ENCODE assay signal across 8 cellular contexts in genomic region chr12:107990325-107990724, GRCh38.
A peak's percentile ranks its signal among the peaks of the same experiment; 100 is the strongest.
DNase-seq lines count a peak whose midpoint lies in the region; ATAC-seq and TF ChIP-seq lines count a peak whose summit lies in the region.

No MANE protein-coding gene starts in this region.

- H3K9me3 ChIP-seq in SU-DHL-6 (ENCODE audit: insufficient read depth, low read length) (no peaks in the 10 kb centered on the region), colonic mucosa (no peaks in the 10 kb centered on the region)

- no peaks in the 10 kb centered on the region for H3K4me1 Mint-ChIP-seq in nephron progenitor cell

- H3K27ac ChIP-seq in SU-DHL-6 (ENCODE audit: low read depth, low read length), result no peak overlapping the region
- no peak overlapping the region for H3K27ac ChIP-seq in colonic mucosa

- H3K27me3 Mint-ChIP-seq in nephron progenitor cell (ENCODE audit: low read depth, poor library complexity), result peaks cover 25% of the 10 kb centered on the region

- intact Hi-C loops in colonic mucosa (cut with DNase I), result loop anchor here (5.0 kb wide), 1 partner anchor 202 kb away; no protein-coding TSS in a partner anchor

- no peaks in the 10 kb centered on the region for H4K20me1 ChIP-seq in SU-DHL-6 (ENCODE audit: low read depth, low read length)

- no peak for ATAC-seq in GM21786 (IDR thresholded peaks at IDR 0.05; ENCODE audit: unreplicated experiment)
- ATAC-seq in GM18867 (IDR thresholded peaks at IDR 0.05; ENCODE audit: unreplicated experiment), result no peak

- H3K4me2 ChIP-seq in SU-DHL-6 (ENCODE audit: low read depth, low read length, poor library complexity, severe bottlenecking), result no peak overlapping the region

- H3K9me2 ChIP-seq in SU-DHL-6 (replicated peaks; ENCODE audit: insufficient read depth, low read length), result no peaks in the 10 kb centered on the region

- H2AFZ ChIP-seq in SU-DHL-6 (ENCODE audit: low read depth, low read length, severe bottlenecking), result no peak overlapping the region

- no peak overlapping the region for H3K4me3 Mint-ChIP-seq in nephron progenitor cell

- no peaks in the 10 kb centered on the region for H3K36me3 Mint-ChIP-seq in nephron progenitor cell (ENCODE audit: low read depth)

- H3K9ac ChIP-seq in SU-DHL-6 (ENCODE audit: low read length), result no peak overlapping the region
- no peak overlapping the region for H3K9ac ChIP-seq in colonic mucosa (ENCODE audit: low read depth in 2 of 2, low read length in 2 of 2)

- H3K9me3 Mint-ChIP-seq in nephron progenitor cell, result no peaks in the 10 kb centered on the region

- DNase-seq in COR-L47 (lab: John Stamatoyannopoulos, UW), result peak; percentile 5
- peak; percentile 54 for DNase-seq in HT-29 (ENCODE audit: low spot score)
- DNase-seq in colonic mucosa, result peak; percentile 25
- DNase-seq in nephron progenitor cell, result peak; percentile 66
- no peak for DNase-seq in hepatic stellate cell (ENCODE audit: low spot score)

- H3F3A ChIP-seq in SU-DHL-6 (ENCODE audit: insufficient read depth), result no peaks in the 10 kb centered on the region

- no peak overlapping the region for H3K4me3 ChIP-seq in SU-DHL-6 (ENCODE audit: insufficient read depth, low read length, poor library complexity, severe bottlenecking)
- no peak overlapping the region for H3K4me3 ChIP-seq in colonic mucosa

- TF ChIP-seq CTCF in SU-DHL-6 (IDR thresholded peaks at IDR 0.05; ENCODE audit: insufficient read depth, low read length, poor library complexity, severe bottlenecking) (peak; percentile 27), colonic mucosa (IDR thresholded peaks at IDR 0.05) (no peak), nephron progenitor cell (IDR thresholded peaks at IDR 0.05) (peak; percentile 55)

- no peaks in the 10 kb centered on the region for H3K4me1 ChIP-seq in colonic mucosa

- H3K27ac Mint-ChIP-seq in nephron progenitor cell, result no peak overlapping the region

- H3K36me3 ChIP-seq in SU-DHL-6 (ENCODE audit: low read length) (no peaks in the 10 kb centered on the region), colonic mucosa (no peaks in the 10 kb centered on the region)

- H3K27me3 ChIP-seq in SU-DHL-6 (ENCODE audit: low read length) (no peaks in the 10 kb centered on the region), colonic mucosa (no peaks in the 10 kb centered on the region)

- H3K79me2 ChIP-seq in SU-DHL-6 (ENCODE audit: insufficient read depth, low read length), result no peaks in the 10 kb centered on the region
